Comparison of ENCODE assay signal across 17 cellular contexts in the genomic region with DNA sequence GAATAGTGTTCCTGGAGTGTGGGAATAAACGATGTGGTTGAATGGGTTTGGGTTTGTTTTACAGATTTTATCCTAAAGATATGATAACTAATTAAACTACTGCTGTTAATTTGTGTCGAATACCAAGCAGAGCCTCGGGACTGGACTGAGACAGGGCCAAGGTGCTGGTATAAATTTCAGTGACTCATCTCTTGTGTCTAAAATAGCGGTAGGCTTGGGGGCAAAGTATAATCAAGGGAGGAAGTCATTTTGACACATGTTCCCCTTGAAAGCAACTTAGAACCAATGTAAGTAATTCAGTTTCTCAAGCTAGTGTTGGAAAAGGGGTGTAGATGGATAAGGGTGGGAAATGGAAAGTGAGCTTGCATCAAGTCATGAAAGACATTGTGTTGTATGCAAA.
DNase-seq lines count a peak whose midpoint lies in the region; ATAC-seq and TF ChIP-seq lines count a peak whose summit lies in the region.
"Had no signal": no experiment of that assay in that cellular context is flagged by ENCODE, and none has a peak within 500 bp of the region (broad histone marks: within the 10 kb centered on the region; RNA-seq: fewer than 3 reads in every experiment).

No MANE protein-coding gene starts in this region.

- H3K9me3 ChIP-seq in psoas muscle, result no peaks in the 10 kb centered on the region

- intact Hi-C loops in psoas muscle (cut with DNase I), result no loop called here

- no peak overlapping the region for H3K27ac ChIP-seq in psoas muscle
- H3K27ac ChIP-seq: C4-2B had no signal

- H3K27me3 ChIP-seq in psoas muscle (ENCODE audit: insufficient read depth in 3 of 3, low read length in 2 of 3), result no peaks in the 10 kb centered on the region

- WGBS in psoas muscle, 3 donors, result 56 to 82% (median 59%) methylated on average over 4 of the region's 4 CpGs

- DNase-seq in ACHN (peak; percentile 30), HT1080 (ENCODE audit: low read depth) (peak; percentile 30), chondrocyte (ENCODE audit: low spot score) (no peak), psoas muscle (no peak), glomerular visceral epithelial cell (ENCODE audit: extremely low spot score) (no peak), nephron progenitor cell (no peak)
- DNase-seq: DMS79, HCEC 1CT, Kasumi-1, MV-4-11, NCI-H187 treated with DMSO at 0.1 percent for 48 hours, NCI-H345, NCI-H526, Right ventricle myocardium superior, SW 1271 had no signal

- ATAC-seq in psoas muscle (peak in 3 of 4 donors; percentile 69 to 86 (median 84)), HG03432 (IDR thresholded peaks at IDR 0.05; ENCODE audit: unreplicated experiment) (no peak)

- no peaks in the 10 kb centered on the region for H3K36me3 Mint-ChIP-seq in chondrocyte (ENCODE audit: low read depth)
- peaks cover 22% of the 10 kb centered on the region for H3K36me3 Mint-ChIP-seq in nephron progenitor cell (ENCODE audit: low read depth)

- H3K36me3 ChIP-seq in psoas muscle (ENCODE audit: insufficient read depth in 1 of 2, low read depth in 1 of 2), result no peaks in the 10 kb centered on the region

- H3K27me3 Mint-ChIP-seq in chondrocyte (ENCODE audit: low read depth) (no peaks in the 10 kb centered on the region), nephron progenitor cell (ENCODE audit: low read depth, poor library complexity) (no peaks in the 10 kb centered on the region)

- in situ Hi-C loops in ACHN (cut with HindIII; ENCODE audit: low pct_ligation_motif_present, low pct_unique_long_range_greater_than_20kb, low sequenced_read_pairs), result no loop called here

- H3K27ac Mint-ChIP-seq in chondrocyte (ENCODE audit: unreplicated experiment) (peak overlapping the region; percentile 28), nephron progenitor cell (no peak overlapping the region)

- no peak overlapping the region for H3K4me3 ChIP-seq in psoas muscle

- H3K4me1 Mint-ChIP-seq in chondrocyte (ENCODE audit: low read depth) (peaks cover 45% of the 10 kb centered on the region), nephron progenitor cell (peaks cover 34% of the 10 kb centered on the region)

- TF ChIP-seq CTCF in chondrocyte (IDR thresholded peaks at IDR 0.05) (no peak), psoas muscle (IDR thresholded peaks at IDR 0.05) (no peak), nephron progenitor cell (IDR thresholded peaks at IDR 0.05) (no peak)

- H3K4me1 ChIP-seq in psoas muscle, result peaks cover 12% of the 10 kb centered on the region

- H3K4me3 Mint-ChIP-seq in chondrocyte (ENCODE audit: unreplicated experiment), result no peak overlapping the region
- no peak overlapping the region for H3K4me3 Mint-ChIP-seq in nephron progenitor cell

- H3K9me3 Mint-ChIP-seq in chondrocyte (ENCODE audit: low read depth) (no peaks in the 10 kb centered on the region), nephron progenitor cell (no peaks in the 10 kb centered on the region)

Comparison
In these comparisons a context has a peak if more than half of its experiments do, and no peak if none do; other contexts are left out.
1. DNase-seq: peak in ACHN (single experiment) and HT1080 (single experiment); none in chondrocyte (single experiment), psoas muscle (0 of 2), glomerular visceral epithelial cell (single experiment) and nephron progenitor cell (single experiment).